Comparison of ENCODE assay signal across 7 cellular contexts in the genomic region with DNA sequence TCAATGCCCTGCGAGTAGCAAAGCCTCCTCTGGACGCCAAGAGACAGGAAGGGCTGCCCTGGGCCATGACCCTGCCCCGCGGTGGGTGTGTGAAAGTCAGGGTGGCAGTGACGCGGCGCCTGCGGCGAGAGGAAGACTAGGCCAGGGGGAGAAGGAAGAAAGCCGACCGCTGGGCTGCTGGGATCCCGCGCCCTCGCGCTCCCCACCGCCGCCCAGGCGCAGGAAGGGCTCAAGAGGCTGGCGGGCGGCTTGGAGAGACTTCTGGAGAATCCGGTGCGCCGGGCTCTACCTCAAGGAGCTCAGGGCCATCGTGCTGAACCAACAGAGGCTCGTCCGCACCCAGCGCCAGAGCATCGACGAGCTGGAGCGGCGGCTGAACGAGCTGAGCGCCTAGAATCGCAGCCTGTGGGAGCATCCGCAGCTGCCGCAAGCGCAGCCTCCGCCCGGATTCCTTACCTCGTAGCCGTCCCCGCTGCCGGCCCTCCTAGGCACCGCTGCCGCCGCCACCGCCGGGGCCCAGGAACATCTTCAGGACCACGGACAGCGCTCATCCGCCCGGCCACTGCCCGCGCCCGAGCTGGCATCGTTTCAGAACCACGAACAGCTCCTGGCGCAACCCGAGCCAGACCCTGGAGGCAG.
A peak's percentile ranks its signal among the peaks of the same experiment; 100 is the strongest.
DNase-seq lines count a peak whose midpoint lies in the region; ATAC-seq and FAIRE-seq lines count a peak whose summit lies in the region.

No MANE protein-coding gene starts in this region.

- no peaks in the 10 kb centered on the region for H3K79me1 ChIP-seq in mesenchymal stem cell (replicated peaks; ENCODE audit: low read length, poor library complexity, severe bottlenecking)

- H3K18ac ChIP-seq in mesenchymal stem cell (ENCODE audit: low read depth in 1 of 2, low read length in 2 of 2) = no peak overlapping the region

- no peak overlapping the region for H2BK120ac ChIP-seq in mesenchymal stem cell (ENCODE audit: low read depth, low read length)

- no peak overlapping the region for H2AFZ ChIP-seq in mesenchymal stem cell (ENCODE audit: low read depth, low read length)

- H3K27ac ChIP-seq in mesenchymal stem cell (ENCODE audit: low read length, poor library complexity, severe bottlenecking) = no peak overlapping the region

- no peak overlapping the region for H2BK12ac ChIP-seq in mesenchymal stem cell (ENCODE audit: low read length in 2 of 2)

- DNase-seq in NCI-H345 treated with DMSO at 0.1 percent for 48 hours (lab: John Stamatoyannopoulos, UW; ENCODE audit: unreplicated experiment) (peak; percentile 44), mesenchymal stem cell (peak; percentile 71)
- peak; percentile 69 for DNase-seq in activated CD8-positive, alpha-beta memory T cell treated with anti-CD3 and anti-CD28 coated beads, Interleukin-2, amount 50 U/mL, for 4 hours
- peak; percentile 58 for DNase-seq in stimulated activated CD8-positive, alpha-beta memory T cell treated with anti-CD3 and anti-CD28 coated beads, Interleukin-15, amount 100 ng/mL, for 24 hours (ENCODE audit: low read depth)

- H2BK5ac ChIP-seq in mesenchymal stem cell (ENCODE audit: low read depth, low read length, poor library complexity, severe bottlenecking) = no peak overlapping the region

- no peak overlapping the region for H3K23ac ChIP-seq in mesenchymal stem cell (ENCODE audit: low read length in 2 of 2)

- no peaks in the 10 kb centered on the region for H3K9me3 ChIP-seq in mesenchymal stem cell (ENCODE audit: control insufficient read depth, low read length)

- no peak overlapping the region for H3K14ac ChIP-seq in mesenchymal stem cell (ENCODE audit: low read length in 2 of 2)

- H4K8ac ChIP-seq in mesenchymal stem cell (ENCODE audit: low read length) = no peak overlapping the region

- no peak overlapping the region for H2AK5ac ChIP-seq in mesenchymal stem cell (ENCODE audit: low read length, severe bottlenecking)

- 2% methylated on average over 58 of the region's 59 CpGs for WGBS in mesenchymal stem cell

- no peak overlapping the region for H3K4ac ChIP-seq in mesenchymal stem cell (ENCODE audit: low read depth in 1 of 2, low read length in 2 of 2)

- H3K4me3 ChIP-seq in mesenchymal stem cell (ENCODE audit: insufficient read depth in 1 of 2, low read depth in 1 of 2, low read length in 2 of 2) = peak overlapping the region in 1 of 2 experiments; percentile 58

- no peak overlapping the region for H2BK15ac ChIP-seq in mesenchymal stem cell (ENCODE audit: low read depth, poor library complexity, severe bottlenecking)

- ATAC-seq in GM21390 (IDR thresholded peaks at IDR 0.05; ENCODE audit: unreplicated experiment) (peak; percentile 53), GM21526 (IDR thresholded peaks at IDR 0.05; ENCODE audit: low FRiP score, unreplicated experiment) (no peak)

- no peak overlapping the region for H4K91ac ChIP-seq in mesenchymal stem cell (ENCODE audit: low read length)

- H3K4me2 ChIP-seq in mesenchymal stem cell (ENCODE audit: low read length, poor library complexity, severe bottlenecking) = peak overlapping the region; percentile 35

- H3K4me1 ChIP-seq in mesenchymal stem cell (ENCODE audit: control insufficient read depth, insufficient read depth, low read depth, low read length) = peaks cover 10% of the 10 kb centered on the region

- H3K9ac ChIP-seq in mesenchymal stem cell (ENCODE audit: low read length) = no peak overlapping the region

- FAIRE-seq in endometrium (lab: Jason Lieb, UNC) = peak; percentile 12

- H3K36me3 ChIP-seq in mesenchymal stem cell (ENCODE audit: control insufficient read depth in 1 of 2, insufficient read depth in 2 of 2, low read depth in 1 of 2, low read length in 2 of 2) = no peaks in the 10 kb centered on the region

- H3K27me3 ChIP-seq in mesenchymal stem cell (ENCODE audit: control insufficient read depth in 1 of 2, insufficient read depth in 1 of 2, low read length in 2 of 2) = peaks cover 21 to 41% of the 10 kb centered on the region in 2 experiments
